In the genomic region with DNA sequence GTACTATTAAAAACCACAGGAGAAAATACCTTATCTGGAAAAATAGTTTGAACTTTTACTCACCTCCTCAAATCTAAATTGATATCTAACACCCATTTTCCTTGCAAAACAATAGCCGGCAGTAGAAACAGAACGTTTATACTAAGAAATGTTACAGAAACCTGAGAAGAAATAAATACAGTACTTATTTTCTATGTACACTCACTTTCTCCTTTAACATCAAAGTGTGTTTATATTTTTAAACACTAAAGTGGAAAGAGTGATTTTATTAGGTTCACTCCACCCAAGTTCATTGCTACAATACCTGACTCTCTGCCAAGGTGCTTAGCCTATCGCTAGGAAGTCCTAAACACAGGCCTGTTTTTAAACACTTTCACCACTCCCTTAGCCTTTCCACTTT, we compare ENCODE assay signal across 18 cellular contexts.
DNase-seq lines count a peak whose midpoint lies in the region; ATAC-seq, FAIRE-seq and TF ChIP-seq lines count a peak whose summit lies in the region.
"Had no signal": no experiment of that assay in that cellular context is flagged by ENCODE, and none has a peak within 500 bp of the region (broad histone marks: within the 10 kb centered on the region; RNA-seq: fewer than 3 reads in every experiment).

No MANE protein-coding gene starts in this region.

- no peak overlapping the region for H3K27ac ChIP-seq in A549
- H3K27ac ChIP-seq: BLaER1 had no signal

- ATAC-seq in A549, result no peak

- H3K4me1 ChIP-seq in A549, result peaks cover 13% of the 10 kb centered on the region
- H3K4me1 ChIP-seq: BLaER1 had no signal

- WGBS in A549 (ENCODE audit: missing lambda C conversion rate), result 77% methylated on average over 3 of the region's 3 CpGs

- TF ChIP-seq EP300 in A549 (IDR thresholded peaks at IDR 0.05), result no peak

- no peaks in the 10 kb centered on the region for H3K27me3 Mint-ChIP-seq in mesothelial cell of epicardium (ENCODE audit: low read depth)

- no peak for TF ChIP-seq CTCF in A549 (IDR thresholded peaks at IDR 0.05)
- no peak for TF ChIP-seq CTCF in fibroblast of villous mesenchyme (IDR thresholded peaks at IDR 0.05; ENCODE audit: insufficient read depth, low read depth, low read length)
- TF ChIP-seq CTCF in mesothelial cell of epicardium (IDR thresholded peaks at IDR 0.05; ENCODE audit: unreplicated experiment), result no peak

- FAIRE-seq in A549 (lab: Jason Lieb, UNC), result peak; percentile 73
- FAIRE-seq: GM12892, RCC 7860 had no signal

- peak overlapping the region; percentile 8 for H3K27ac Mint-ChIP-seq in mesothelial cell of epicardium

- TF ChIP-seq RAD21 in A549 (conservative IDR thresholded peaks at IDR 0.05 in 1 of 2, IDR thresholded peaks at IDR 0.05 in 1 of 2), result no peak

- in situ Hi-C loops in G401 (cut with HindIII; ENCODE audit: low sequenced_read_pairs), result no loop called here

- H3K4me3 ChIP-seq in A549 (no peak overlapping the region), fibroblast of villous mesenchyme (ENCODE audit: low read depth, low read length) (no peak overlapping the region)
- H3K4me3 ChIP-seq: BLaER1 had no signal

- peaks cover 36% of the 10 kb centered on the region for H3K4me1 Mint-ChIP-seq in mesothelial cell of epicardium

- POLR2A ChIA-PET in A549 (lab: Yijun Ruan, JAX), result no interaction called here

- H3K9me3 Mint-ChIP-seq in mesothelial cell of epicardium, result peaks cover 18% of the 10 kb centered on the region

- H3K4me3 Mint-ChIP-seq in mesothelial cell of epicardium, result no peak overlapping the region

- H3K36me3 Mint-ChIP-seq in mesothelial cell of epicardium, result peaks cover 3% of the 10 kb centered on the region

- CTCF ChIA-PET in A549 (lab: Yijun Ruan, JAX), result interaction anchor here (1.4 to 2.6 kb wide), 3 partner anchors 9 to 64 kb away, joined by 5 to 12 read pairs (median 5); no protein-coding TSS in a partner anchor

- peaks cover 14% of the 10 kb centered on the region; the same call in 2 of the 3 replicates for H3K9me3 ChIP-seq in A549

- H3K4me2 ChIP-seq in A549, result no peak overlapping the region
- H3K4me2 ChIP-seq: BLaER1 had no signal

- no peak for TF ChIP-seq POLR2A in A549 (IDR thresholded peaks at IDR 0.05; ENCODE audit: low read length)

- no peak for DNase-seq in A549 (ENCODE audit: low read depth in 1 of 2, low spot score in 1 of 2)
- peak; percentile 20 for DNase-seq in M059J (ENCODE audit: low read depth)
- DNase-seq in fibroblast of villous mesenchyme (ENCODE audit: low read depth), result peak; percentile 78
- DNase-seq in mesothelial cell of epicardium (ENCODE audit: low spot score in 2 of 2, unreplicated experiment in 2 of 2), result no peak
- no peak for DNase-seq in RPMI8226
- no peak for DNase-seq in G401 (ENCODE audit: low spot score)
- no peak for DNase-seq in NCI-H774 (lab: John Stamatoyannopoulos, UW)
- DNase-seq in NK-92 treated with Interleukin-12 subunit alpha and Interleukin-12 subunit beta, amount 100 ng/mL, for 24 hours (lab: John Stamatoyannopoulos, UW), result no peak
- DNase-seq: GF-D8, H7, Kasumi-1, NCI-H1436, NCI-H2029 treated with DMSO at 0.1 percent for 48 hours, NCI-H524, SIG-M5 had no signal

TF ChIP-seq in A549, 52 proteins besides CTCF, POLR2A, EP300 and RAD21:
- TF ChIP-seq ZFP36 (IDR thresholded peaks at IDR 0.05; ENCODE audit: borderline replicate concordance, partially characterized antibody) (no peak), CHD4 (IDR thresholded peaks at IDR 0.05; ENCODE audit: borderline replicate concordance) (no peak), NPAS2 (CRISPR knock-in tag; IDR thresholded peaks at IDR 0.05; ENCODE audit: borderline replicate concordance) (no peak), CBX8 (IDR thresholded peaks at IDR 0.05) (no peak), ZC3H11A (IDR thresholded peaks at IDR 0.05) (no peak), NR3C1 (IDR thresholded peaks at IDR 0.05) (no peak), TP53 (CRISPR knock-in tag; IDR thresholded peaks at IDR 0.05) (no peak), CEBPB (IDR thresholded peaks at IDR 0.05) (no peak), SMC3 (IDR thresholded peaks at IDR 0.05) (no peak), BHLHE40 (IDR thresholded peaks at IDR 0.05; ENCODE audit: low read depth, low read length) (no peak), JUNB (IDR thresholded peaks at IDR 0.05) (no peak), NFE2L2 (conservative IDR thresholded peaks at IDR 0.05; ENCODE audit: low read length) (no peak), HDAC2 (IDR thresholded peaks at IDR 0.05) (no peak), FOSB (CRISPR knock-in tag; IDR thresholded peaks at IDR 0.05) (no peak)
- TF ChIP-seq, protein P1, sequence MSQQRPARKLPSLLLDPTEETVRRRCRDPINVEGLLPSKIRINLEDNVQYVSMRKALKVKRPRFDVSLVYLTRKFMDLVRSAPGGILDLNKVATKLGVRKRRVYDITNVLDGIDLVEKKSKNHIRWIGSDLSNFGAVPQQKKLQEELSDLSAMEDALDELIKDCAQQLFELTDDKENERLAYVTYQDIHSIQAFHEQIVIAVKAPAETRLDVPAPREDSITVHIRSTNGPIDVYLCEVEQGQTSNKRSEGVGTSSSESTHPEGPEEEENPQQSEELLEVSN (IDR thresholded peaks at IDR 0.05; ENCODE audit: borderline replicate concordance, low read depth), result no peak
- TF ChIP-seq, protein P2, sequence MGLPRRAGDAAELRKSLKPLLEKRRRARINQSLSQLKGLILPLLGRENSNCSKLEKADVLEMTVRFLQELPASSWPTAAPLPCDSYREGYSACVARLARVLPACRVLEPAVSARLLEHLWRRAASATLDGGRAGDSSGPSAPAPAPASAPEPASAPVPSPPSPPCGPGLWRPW (IDR thresholded peaks at IDR 0.05), result no peak
- TF ChIP-seq, protein P3, sequence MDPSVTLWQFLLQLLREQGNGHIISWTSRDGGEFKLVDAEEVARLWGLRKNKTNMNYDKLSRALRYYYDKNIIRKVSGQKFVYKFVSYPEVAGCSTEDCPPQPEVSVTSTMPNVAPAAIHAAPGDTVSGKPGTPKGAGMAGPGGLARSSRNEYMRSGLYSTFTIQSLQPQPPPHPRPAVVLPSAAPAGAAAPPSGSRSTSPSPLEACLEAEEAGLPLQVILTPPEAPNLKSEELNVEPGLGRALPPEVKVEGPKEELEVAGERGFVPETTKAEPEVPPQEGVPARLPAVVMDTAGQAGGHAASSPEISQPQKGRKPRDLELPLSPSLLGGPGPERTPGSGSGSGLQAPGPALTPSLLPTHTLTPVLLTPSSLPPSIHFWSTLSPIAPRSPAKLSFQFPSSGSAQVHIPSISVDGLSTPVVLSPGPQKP (IDR thresholded peaks at IDR 0.05; ENCODE audit: low read depth, low read length), result no peak
- TF ChIP-seq, protein P4, sequence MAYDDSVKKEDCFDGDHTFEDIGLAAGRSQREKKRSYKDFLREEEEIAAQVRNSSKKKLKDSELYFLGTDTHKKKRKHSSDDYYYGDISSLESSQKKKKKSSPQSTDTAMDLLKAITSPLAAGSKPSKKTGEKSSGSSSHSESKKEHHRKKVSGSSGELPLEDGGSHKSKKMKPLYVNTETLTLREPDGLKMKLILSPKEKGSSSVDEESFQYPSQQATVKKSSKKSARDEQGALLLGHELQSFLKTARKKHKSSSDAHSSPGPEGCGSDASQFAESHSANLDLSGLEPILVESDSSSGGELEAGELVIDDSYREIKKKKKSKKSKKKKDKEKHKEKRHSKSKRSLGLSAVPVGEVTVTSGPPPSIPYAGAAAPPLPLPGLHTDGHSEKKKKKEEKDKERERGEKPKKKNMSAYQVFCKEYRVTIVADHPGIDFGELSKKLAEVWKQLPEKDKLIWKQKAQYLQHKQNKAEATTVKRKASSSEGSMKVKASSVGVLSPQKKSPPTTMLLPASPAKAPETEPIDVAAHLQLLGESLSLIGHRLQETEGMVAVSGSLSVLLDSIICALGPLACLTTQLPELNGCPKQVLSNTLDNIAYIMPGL (CRISPR knock-in tag; IDR thresholded peaks at IDR 0.05; ENCODE audit: borderline replicate concordance), result no peak
- TF ChIP-seq, protein P5, sequence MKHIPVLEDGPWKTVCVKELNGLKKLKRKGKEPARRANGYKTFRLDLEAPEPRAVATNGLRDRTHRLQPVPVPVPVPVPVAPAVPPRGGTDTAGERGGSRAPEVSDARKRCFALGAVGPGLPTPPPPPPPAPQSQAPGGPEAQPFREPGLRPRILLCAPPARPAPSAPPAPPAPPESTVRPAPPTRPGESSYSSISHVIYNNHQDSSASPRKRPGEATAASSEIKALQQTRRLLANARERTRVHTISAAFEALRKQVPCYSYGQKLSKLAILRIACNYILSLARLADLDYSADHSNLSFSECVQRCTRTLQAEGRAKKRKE (CRISPR knock-in tag; IDR thresholded peaks at IDR 0.05; ENCODE audit: low read depth), result no peak

Comparison
In these comparisons a context has a peak if more than half of its experiments do, and no peak if none do; other contexts are left out.
1. DNase-seq: peak in M059J (single experiment) and fibroblast of villous mesenchyme (single experiment); none in A549 (0 of 2), mesothelial cell of epicardium (0 of 2), RPMI8226 (single experiment), G401 (single experiment), NCI-H774 (single experiment) and NK-92 treated with Interleukin-12 subunit alpha and Interleukin-12 subunit beta, amount 100 ng/mL, for 24 hours (single experiment).